Comparison of ENCODE assay signal across 1 cellular context in genomic region chr20:45833883-45834796, GRCh38.
TF ChIP-seq lines count a peak whose summit lies in the region.

No MANE protein-coding gene starts in this region.

TF ChIP-seq in GM12878, 131 proteins besides CTCF, POLR2A, EP300 and RAD21:
- 0 out of 2 replicates have a peak, but pooled peaks have one; percentile 23 for TF ChIP-seq MAX (IDR thresholded peaks at IDR 0.05; ENCODE audit: low read depth, low read length)
- no peak for TF ChIP-seq CEBPZ (IDR thresholded peaks at IDR 0.05; ENCODE audit: low read depth, low read length)
- TF ChIP-seq ZNF687 (IDR thresholded peaks at IDR 0.05) = 0 out of 2 replicates have a peak, but pooled peaks have one; percentile 33
- peak; percentile 80; the same call in 1 of the 2 replicates for TF ChIP-seq GATAD2B (conservative IDR thresholded peaks at IDR 0.05; ENCODE audit: low read depth)
- no peak for TF ChIP-seq STAT1 (conservative IDR thresholded peaks at IDR 0.05)
- no peak for TF ChIP-seq NFXL1 (IDR thresholded peaks at IDR 0.05; ENCODE audit: borderline replicate concordance)
- peak; percentile 69; the same call in 1 of the 2 replicates for TF ChIP-seq LARP7 (IDR thresholded peaks at IDR 0.05)
- 0 out of 2 replicates have a peak, but pooled peaks have one; percentile 56 for TF ChIP-seq NKRF (conservative IDR thresholded peaks at IDR 0.05)
- peak; percentile 30; the same call in 1 of the 2 replicates for TF ChIP-seq IKZF1 (conservative IDR thresholded peaks at IDR 0.05)
